26 cellular contexts compared by ENCODE assay signal in the genomic region with DNA sequence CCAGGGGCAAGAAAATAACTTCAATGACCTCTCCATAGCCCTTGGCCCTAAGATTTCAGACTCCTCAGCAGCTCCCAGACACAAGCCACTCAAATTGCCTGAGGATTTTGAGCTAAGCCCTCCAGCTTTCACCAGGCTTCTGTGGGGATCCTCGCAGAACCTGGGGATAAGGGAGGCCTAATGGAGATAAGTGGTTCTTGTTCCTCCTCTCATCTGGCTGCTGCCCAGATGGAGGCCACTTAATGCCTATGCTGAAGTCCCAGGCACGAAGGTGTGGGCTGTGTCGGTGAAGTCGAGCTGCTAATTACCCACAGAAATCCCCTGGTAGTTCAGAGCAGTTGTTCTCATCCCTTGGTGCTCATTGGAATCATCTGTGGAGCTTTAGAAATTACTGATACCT. TPM values are rescaled to one million over a fixed set of nuclear protein-coding genes. Genes with fewer than 3 reads are reported as not detected.
"Had no signal": no experiment of that assay in that cellular context is flagged by ENCODE, and none has a peak within 500 bp of the region (broad histone marks: within the 10 kb centered on the region; RNA-seq: fewer than 3 reads in every experiment).

No MANE protein-coding gene starts in this region.

- H3K4me1 ChIP-seq: gastroesophageal sphincter, left lung, prostate gland, sigmoid colon, upper lobe of left lung had no signal

- H3K27ac ChIP-seq: epithelial cell of prostate, foreskin keratinocyte, gastroesophageal sphincter, heart right ventricle, left lung, prostate gland, right atrium auricular region, sigmoid colon, testis, tibial artery, upper lobe of left lung had no signal

- ATAC-seq: esophagus mucosa; foreskin keratinocyte; gastroesophageal sphincter; heart right ventricle; left cardiac atrium; left lung; naive thymus-derived CD8-positive, alpha-beta T cell; stimulated activated effector memory CD8-positive, alpha-beta T cell treated with anti-CD3 and anti-CD28 coated beads, Interleukin-12 subunit alpha, Interleukin-12 subunit beta, amount 100 ng/mL, for 72 hours; stimulated activated naive CD8-positive, alpha-beta T cell treated with anti-CD3 and anti-CD28 coated beads, Interleukin-15, Interleukin-2, amounts not matched to agents 100 U/mL and 50 U/mL, for 24 hours had no signal

- H3K9me3 ChIP-seq: gastroesophageal sphincter, heart right ventricle, left lung, prostate gland, right atrium auricular region, sigmoid colon, testis, tibial artery, upper lobe of left lung had no signal

- H3K36me3 ChIP-seq: gastroesophageal sphincter, heart right ventricle, left lung, prostate gland, right atrium auricular region, sigmoid colon, tibial artery, upper lobe of left lung had no signal

- DNase-seq: dorsolateral prefrontal cortex; effector CD4-positive, alpha-beta T cell; foreskin keratinocyte; heart right ventricle; hippocampal formation; left cardiac atrium; left lung; mesenchymal stem cell; naive thymus-derived CD8-positive, alpha-beta T cell; nephron progenitor cell; nucleus accumbens; sigmoid colon; stimulated activated CD4-positive, alpha-beta T cell treated with anti-CD3 and anti-CD28 coated beads, Interleukin-2, amount 100 ng/mL, for 24 hours; stimulated activated CD4-positive, alpha-beta T cell treated with anti-CD3 and anti-CD28 coated beads, Interleukin-4, amount 100 ng/mL, for 24 hours; stimulated activated naive CD8-positive, alpha-beta T cell treated with anti-CD3 and anti-CD28 coated beads, Interleukin-15, Interleukin-2, amounts not matched to agents 100 U/mL and 50 U/mL, for 24 hours; substantia nigra; testis; tibial artery; upper lobe of left lung had no signal

- H3K4me3 ChIP-seq: dorsolateral prefrontal cortex, gastroesophageal sphincter, heart right ventricle, left lung, prostate gland, right atrium auricular region, sigmoid colon, testis, tibial artery, upper lobe of left lung had no signal

- H3K27me3 ChIP-seq: foreskin keratinocyte, gastroesophageal sphincter, right atrium auricular region, sigmoid colon, testis, tibial artery, upper lobe of left lung had no signal

RNA-seq across cellular contexts. Expression of a gene that starts 10.2 kb away (rescaled TPM):
- total RNA-seq: lung microvascular endothelial cell; naive thymus-derived CD8-positive, alpha-beta T cell; right atrium auricular region; sigmoid colon had no signal
